Comparison of ENCODE assay signal across 19 cellular contexts in the genomic region with DNA sequence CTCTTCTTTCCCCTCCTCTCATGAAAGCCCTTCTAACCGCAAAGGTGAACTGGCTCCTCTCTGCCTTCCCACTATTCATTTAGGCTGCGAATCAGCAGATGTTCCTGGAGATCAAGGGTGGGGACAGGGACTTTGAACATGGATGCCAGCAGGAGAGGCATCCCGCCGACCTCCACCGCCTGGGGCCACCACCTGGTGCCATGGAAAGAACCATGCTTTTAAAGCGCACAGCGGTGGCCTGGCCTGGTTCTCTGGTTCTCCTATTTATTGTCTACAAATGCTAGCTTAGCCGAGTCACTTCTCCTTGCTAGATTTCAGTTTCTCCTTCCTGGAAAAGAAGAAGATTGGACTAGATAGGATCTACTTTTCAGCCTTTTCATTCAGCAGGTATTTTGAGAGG.
"Had no signal": no experiment of that assay in that cellular context is flagged by ENCODE, and none has a peak within 500 bp of the region (broad histone marks: within the 10 kb centered on the region; RNA-seq: fewer than 3 reads in every experiment).

No MANE protein-coding gene starts in this region.

- DNase-seq: effector memory CD8-positive, alpha-beta T cell; esophagus squamous epithelium; foreskin fibroblast; glutamatergic neuron; immature natural killer cell; left ventricle myocardium inferior; lower lobe of right lung; occipital lobe; psoas muscle; retina; right lobe of liver; spleen; stimulated activated CD4-positive, alpha-beta T cell treated with anti-CD3 and anti-CD28 coated beads, Interleukin-15, amount 100 ng/mL, for 24 hours; stimulated activated CD4-positive, alpha-beta T cell treated with anti-CD3 and anti-CD28 coated beads, Interleukin-1b, Interleukin-23, amount 100 ng/mL, for 48 hours; stimulated activated CD4-positive, alpha-beta T cell treated with anti-CD3 and anti-CD28 coated beads, Interleukin-4, amount 100 ng/mL, for 24 hours; tibial artery had no signal

- ATAC-seq: effector memory CD8-positive, alpha-beta T cell; gastroesophageal sphincter; lower lobe of right lung; natural killer cell treated with Interleukin-12 subunit alpha and Interleukin-12 subunit beta and Interleukin-15 and Interleukin-18, amount 100 ng/mL, for 72 hours; psoas muscle; right lobe of liver; stimulated activated memory B cell treated with anti-CD40 and anti-IgM and Interleukin-4, amounts not matched to agents 10 μg/mL and 1 μg/mL and 100 μg/mL, for 72 hours had no signal
